In genomic region chr10:77710759-77711682, GRCh38 we compare ENCODE assay signal across 8 cellular contexts.
DNase-seq lines count a peak whose midpoint lies in the region; ATAC-seq lines count a peak whose summit lies in the region.

No MANE protein-coding gene starts in this region.

- H3K79me2 ChIP-seq in ACC112 (ENCODE audit: control insufficient read depth, insufficient read depth, low read length, unreplicated experiment), result no peaks in the 10 kb centered on the region

- H3K4me1 ChIP-seq in ACC112 (ENCODE audit: control insufficient read depth, insufficient read depth, low read length, unreplicated experiment), result peaks cover 3% of the 10 kb centered on the region

- peak overlapping the region; percentile 98 for H2AFZ ChIP-seq in ACC112 (ENCODE audit: low read length, unreplicated experiment)

- H3K27ac ChIP-seq in ACC112 (ENCODE audit: low read depth, low read length), result no peak overlapping the region

- peak; percentile 69 for DNase-seq in NCI-H2227 (lab: John Stamatoyannopoulos, UW; ENCODE audit: unreplicated experiment)
- DNase-seq in activated CD4-positive, alpha-beta T cell treated with anti-CD3 and anti-CD28 coated beads, Interleukin-2, amount 50 U/mL, for 24 hours (ENCODE audit: low read depth in 1 of 2, low spot score in 1 of 2), result peak; percentile 52 to 55
- DNase-seq in ecto neural progenitor cell (ENCODE audit: low spot score), result peak; percentile 91
- peak; percentile 61 for DNase-seq in medulla oblongata (ENCODE audit: extremely low spot score)
- peak; percentile 22 to 57 (median 41) for DNase-seq in stimulated activated CD4-positive, alpha-beta T cell treated with anti-CD3 and anti-CD28 coated beads, TNF-alpha, amount 100 ng/mL, for 4 hours (ENCODE audit: low read depth in 3 of 3)

- H3K27me3 ChIP-seq in ACC112 (ENCODE audit: insufficient read depth, low read length), result no peaks in the 10 kb centered on the region

- H3K36me3 ChIP-seq in ACC112 (ENCODE audit: insufficient read depth, low read length), result no peaks in the 10 kb centered on the region

- ATAC-seq in GM18858 (IDR thresholded peaks at IDR 0.05; ENCODE audit: unreplicated experiment) (peak; percentile 85), HG03060 (IDR thresholded peaks at IDR 0.05; ENCODE audit: low read depth, unreplicated experiment) (peak; percentile 44)

- H3K4me3 ChIP-seq in ACC112 (ENCODE audit: low read depth, low read length), result peak overlapping the region; percentile 79

Comparison
In these comparisons a context has a peak if more than half of its experiments do, and no peak if none do; other contexts are left out.
1. DNase-seq: peak in every context shown above with its lines; median percentile 91 in ecto neural progenitor cell; 69 in NCI-H2227; 61 in medulla oblongata; 54 in activated CD4-positive, alpha-beta T cell treated with anti-CD3 and anti-CD28 coated beads, Interleukin-2, amount 50 U/mL, for 24 hours; 41 in stimulated activated CD4-positive, alpha-beta T cell treated with anti-CD3 and anti-CD28 coated beads, TNF-alpha, amount 100 ng/mL, for 4 hours.